1 cellular context compared by ENCODE assay signal in the genomic region with DNA sequence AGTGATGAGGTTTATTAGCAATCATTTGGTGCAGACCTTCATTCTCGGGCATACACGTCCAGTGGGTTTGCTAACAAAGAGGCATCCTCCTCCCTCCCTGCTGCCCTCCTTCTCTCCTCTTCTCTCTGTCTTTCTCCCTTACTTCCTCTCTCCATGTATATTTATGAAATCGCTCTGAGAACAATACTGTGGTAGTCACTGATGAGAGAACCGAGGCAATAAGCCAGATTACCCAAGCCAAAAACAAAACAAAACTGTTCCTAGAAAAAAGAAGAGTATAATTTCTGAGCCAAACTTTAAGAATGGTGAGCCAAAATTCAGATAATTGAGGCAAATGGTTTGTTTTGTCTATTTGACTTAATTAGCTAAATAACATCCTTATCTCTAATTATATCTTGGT.
TF ChIP-seq lines count a peak whose summit lies in the region.

No MANE protein-coding gene starts in this region.

TF ChIP-seq in H1, 55 proteins besides CTCF, POLR2A, EP300 and RAD21 (continued from another document):
- no peak for TF ChIP-seq SAP30 (IDR thresholded peaks at IDR 0.05; ENCODE audit: insufficient read depth, insufficient replicate concordance, low read length)
- no peak for TF ChIP-seq YY1 (IDR thresholded peaks at IDR 0.05; ENCODE audit: low read depth, low read length)
- no peak for TF ChIP-seq HDAC6 (IDR thresholded peaks at IDR 0.05; ENCODE audit: low read depth, low read length)
